In the genomic region with DNA sequence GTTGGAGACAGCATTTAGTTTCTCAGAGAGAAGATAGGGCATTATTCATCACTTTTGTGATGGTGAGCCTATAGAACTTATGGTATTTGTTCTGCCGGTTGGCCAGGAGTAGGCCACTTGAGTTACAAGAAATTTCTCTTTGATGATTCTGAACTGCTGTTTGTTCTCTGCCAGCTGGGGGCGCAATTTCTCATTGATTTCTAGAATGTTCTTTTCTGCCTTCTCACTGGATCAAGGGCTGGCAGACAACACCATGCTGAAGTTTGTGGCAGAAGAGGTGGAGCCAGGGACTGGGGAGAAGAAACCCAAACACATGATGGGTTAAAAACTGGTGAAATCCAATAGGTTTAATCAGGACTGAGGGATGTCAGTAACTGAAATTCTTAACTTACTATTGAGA, we compare ENCODE assay signal across 18 cellular contexts.
DNase-seq lines count a peak whose midpoint lies in the region; ATAC-seq, FAIRE-seq and TF ChIP-seq lines count a peak whose summit lies in the region.
"Had no signal": no experiment of that assay in that cellular context is flagged by ENCODE, and none has a peak within 500 bp of the region (broad histone marks: within the 10 kb centered on the region; RNA-seq: fewer than 3 reads in every experiment).

No MANE protein-coding gene starts in this region.

- H3K4me1 ChIP-seq in Loucy (ENCODE audit: insufficient read depth, low read length, poor library complexity, severe bottlenecking), result no peaks in the 10 kb centered on the region
- H3K4me1 ChIP-seq in CD8-positive, alpha-beta memory T cell (ENCODE audit: insufficient read depth, low read length), result no peaks in the 10 kb centered on the region
- H3K4me1 ChIP-seq: body of pancreas, spleen, stomach had no signal

- TF ChIP-seq CTCF in AG10803 (conservative IDR thresholded peaks at IDR 0.05; ENCODE audit: low read length), result peak; percentile 23
- TF ChIP-seq CTCF in Loucy (conservative IDR thresholded peaks at IDR 0.05; ENCODE audit: low read length), result 0 out of 2 replicates have a peak, but pooled peaks have one; percentile 18
- peak; percentile 47 for TF ChIP-seq CTCF in epithelial cell of proximal tubule (conservative IDR thresholded peaks at IDR 0.05; ENCODE audit: low read depth, low read length)
- TF ChIP-seq CTCF in natural killer cell (IDR thresholded peaks at IDR 0.05), result no peak

- FAIRE-seq in RCC 7860 (lab: Jason Lieb, UNC), result no peak

- no peaks in the 10 kb centered on the region for H3K36me3 ChIP-seq in Loucy (ENCODE audit: insufficient read depth, low read length)
- no peaks in the 10 kb centered on the region for H3K36me3 ChIP-seq in CD8-positive, alpha-beta memory T cell (ENCODE audit: insufficient read depth, low read length)
- H3K36me3 ChIP-seq: spleen, stomach had no signal

- 0 out of 2 replicates have a peak, but pooled peaks cover 4% of the 10 kb centered on the region for H3K9me3 ChIP-seq in Loucy (ENCODE audit: insufficient read depth, low read depth, low read length)
- no peaks in the 10 kb centered on the region for H3K9me3 ChIP-seq in CD8-positive, alpha-beta memory T cell (ENCODE audit: low read length)
- H3K9me3 ChIP-seq: body of pancreas, spleen, stomach had no signal

- no peak for DNase-seq in AG10803 (ENCODE audit: low read depth)
- DNase-seq in EL, result peak; percentile 1
- no peak for DNase-seq in epithelial cell of proximal tubule (ENCODE audit: low read depth)
- no peak for DNase-seq in RCC 7860 (ENCODE audit: low spot score)
- DNase-seq in CD8-positive, alpha-beta memory T cell, result no peak
- no peak for DNase-seq in natural killer cell
- no peak for DNase-seq in HK-2 (ENCODE audit: unreplicated experiment)
- DNase-seq: activated naive CD4-positive, alpha-beta T cell treated with Interleukin-2 at 50 U/mL for 16 hours; body of pancreas; CD8-positive, alpha-beta T cell; GF-D8; naive thymus-derived CD8-positive, alpha-beta T cell; NCI-H1105 treated with DMSO at 0.1 percent for 48 hours; spleen; stomach had no signal

- H3K9me3 Mint-ChIP-seq in CD8-positive, alpha-beta memory T cell, result peaks cover 0 to 3% (median 0%) of the 10 kb centered on the region in 5 donors
- H3K9me3 Mint-ChIP-seq in natural killer cell, result peaks cover 0 to 6% of the 10 kb centered on the region in 2 donors
- H3K9me3 Mint-ChIP-seq: CD8-positive, alpha-beta T cell had no signal

- CTCF ChIA-PET in CD8-positive, alpha-beta memory T cell (lab: Charles Lee), result no interaction called here

- H3K27ac Mint-ChIP-seq in CD8-positive, alpha-beta memory T cell, result no peak overlapping the region
- no peak overlapping the region for H3K27ac Mint-ChIP-seq in natural killer cell
- H3K27ac Mint-ChIP-seq: CD8-positive, alpha-beta T cell; naive thymus-derived CD8-positive, alpha-beta T cell; progenitor cell of endocrine pancreas had no signal

- H3K4me1 Mint-ChIP-seq in CD8-positive, alpha-beta memory T cell, result no peaks in the 10 kb centered on the region
- no peaks in the 10 kb centered on the region for H3K4me1 Mint-ChIP-seq in natural killer cell
- H3K4me1 Mint-ChIP-seq: naive thymus-derived CD8-positive, alpha-beta T cell had no signal

- H3K9me2 ChIP-seq in Loucy (replicated peaks; ENCODE audit: low read depth, low read length), result no peaks in the 10 kb centered on the region

- H3K4me3 ChIP-seq in AG10803 (ENCODE audit: low read length) (no peak overlapping the region), Loucy (ENCODE audit: low read length, poor library complexity, severe bottlenecking) (no peak overlapping the region), epithelial cell of proximal tubule (ENCODE audit: low read depth, low read length) (no peak overlapping the region)
- H3K4me3 ChIP-seq in CD8-positive, alpha-beta memory T cell (ENCODE audit: low read length), result no peak overlapping the region
- H3K4me3 ChIP-seq: body of pancreas, SK-N-MC, spleen, stomach had no signal

- no peaks in the 10 kb centered on the region for H4K20me1 ChIP-seq in Loucy (ENCODE audit: insufficient read depth, low read length, poor library complexity, severe bottlenecking)

- H3F3A ChIP-seq in Loucy (ENCODE audit: low read depth), result no peaks in the 10 kb centered on the region

- no peaks in the 10 kb centered on the region for H3K27me3 ChIP-seq in Loucy (ENCODE audit: insufficient read depth, low read length, poor library complexity, severe bottlenecking)
- no peaks in the 10 kb centered on the region for H3K27me3 ChIP-seq in CD8-positive, alpha-beta memory T cell (ENCODE audit: insufficient read depth, low read length, poor library complexity, severe bottlenecking)
- H3K27me3 ChIP-seq: body of pancreas, stomach had no signal

- H2AFZ ChIP-seq in Loucy (ENCODE audit: low read length), result no peak overlapping the region

- H3K4me2 ChIP-seq in Loucy (ENCODE audit: low read depth, low read length, poor library complexity, severe bottlenecking), result no peak overlapping the region

- no peaks in the 10 kb centered on the region for H3K36me3 Mint-ChIP-seq in CD8-positive, alpha-beta memory T cell
- no peaks in the 10 kb centered on the region for H3K36me3 Mint-ChIP-seq in natural killer cell
- H3K36me3 Mint-ChIP-seq: CD8-positive, alpha-beta T cell; naive thymus-derived CD8-positive, alpha-beta T cell had no signal

- H3K4me3 Mint-ChIP-seq in CD8-positive, alpha-beta memory T cell, result no peak overlapping the region
- no peak overlapping the region for H3K4me3 Mint-ChIP-seq in natural killer cell
- H3K4me3 Mint-ChIP-seq: CD8-positive, alpha-beta T cell; naive thymus-derived CD8-positive, alpha-beta T cell had no signal

- ATAC-seq in natural killer cell, result no peak
- ATAC-seq: body of pancreas; CD8-positive, alpha-beta T cell; naive thymus-derived CD8-positive, alpha-beta T cell had no signal

- H3K27me3 Mint-ChIP-seq in CD8-positive, alpha-beta memory T cell, result peaks cover 2 to 3% of the 10 kb centered on the region in 2 donors
- H3K27me3 Mint-ChIP-seq in natural killer cell (ENCODE audit: low read depth in 2 of 2), result no peaks in the 10 kb centered on the region
- H3K27me3 Mint-ChIP-seq: progenitor cell of endocrine pancreas had no signal

- H3K27ac ChIP-seq in CD8-positive, alpha-beta memory T cell (ENCODE audit: low read depth, low read length), result no peak overlapping the region
- H3K27ac ChIP-seq: body of pancreas, SK-N-MC, spleen, stomach had no signal

- intact Hi-C loops in natural killer cell (cut with micrococcal nuclease), result no loop called here

- POLR2A ChIA-PET in CD8-positive, alpha-beta memory T cell (lab: Charles Lee), result no interaction called here

- no peaks in the 10 kb centered on the region for H3K79me2 ChIP-seq in Loucy (ENCODE audit: insufficient read depth, low read length)

- no peak overlapping the region for H3K9ac ChIP-seq in Loucy (ENCODE audit: low read depth, low read length, poor library complexity, severe bottlenecking)
